4 cellular contexts compared by ENCODE assay signal in genomic region chr7:6864188-6864587, GRCh38. TPM values are rescaled to one million over a fixed set of nuclear protein-coding genes. Genes with fewer than 3 reads are reported as not detected.
DNase-seq lines count a peak whose midpoint lies in the region; ATAC-seq and TF ChIP-seq lines count a peak whose summit lies in the region.
"Not testable (repeated sequence)": the region's sequence is repeated elsewhere in the genome, so short reads cannot be mapped to it uniquely, and the experiment has no call there.

No MANE protein-coding gene starts in this region.

- dilution Hi-C loops in mammary epithelial cell (cut with HindIII; ENCODE audit: low sequenced_read_pairs), result not testable (repeated sequence)

- H2AFZ ChIP-seq in GM23338; trophoblast cell (ENCODE audit: insufficient read depth, low read length, poor library complexity): not testable (repeated sequence)
- H2AFZ ChIP-seq in mammary epithelial cell (ENCODE audit: low read depth, low read length), result peak overlapping the region; percentile 48

- H2AK5ac ChIP-seq in trophoblast cell (ENCODE audit: low read length), result not testable (repeated sequence)

- not testable (repeated sequence) for H3K9me3 ChIP-seq in WERI-Rb-1 (ENCODE audit: severe bottlenecking); mammary epithelial cell (replicated peaks; ENCODE audit: insufficient read depth, low read length); trophoblast cell (ENCODE audit: insufficient read depth, low read depth, low read length)

- not testable (repeated sequence) for H3K9ac ChIP-seq in mammary epithelial cell (ENCODE audit: insufficient read depth, low read length); trophoblast cell (ENCODE audit: low read length)

- H3K23ac ChIP-seq in trophoblast cell (ENCODE audit: low read length), result not testable (repeated sequence)

- H3K4me3 ChIP-seq in GM23338; WERI-Rb-1 (ENCODE audit: low read depth, low read length); mammary epithelial cell (replicated peaks in 1 of 3; ENCODE audit: insufficient read depth in 1 of 3, low read depth in 2 of 3, low read length in 3 of 3); trophoblast cell (ENCODE audit: low read depth, low read length): not testable (repeated sequence)

- not testable (repeated sequence) for H3K4me2 ChIP-seq in GM23338; mammary epithelial cell (ENCODE audit: insufficient read depth, low read depth, low read length); trophoblast cell (ENCODE audit: low read length)

- in situ Hi-C loops in mammary epithelial cell (cut with MboI; ENCODE audit: low sequenced_read_pairs in 2 of 2), result loop anchor here in 1 of 2 donors (25.0 kb wide), 1 partner anchor 277 kb away; the partner anchor contains the start of genes INTS15 and ZDHHC4

- not testable (repeated sequence) for H3K36me3 ChIP-seq in GM23338 (ENCODE audit: insufficient read depth); WERI-Rb-1; mammary epithelial cell (ENCODE audit: insufficient read depth, low read length); trophoblast cell (ENCODE audit: control insufficient read depth in 1 of 2, insufficient read depth in 2 of 2, low read length in 2 of 2)

- not testable (repeated sequence) for H3K18ac ChIP-seq in trophoblast cell (ENCODE audit: low read length)

- H2BK12ac ChIP-seq in trophoblast cell (ENCODE audit: low read length), result not testable (repeated sequence)

- H3K27me3 Mint-ChIP-seq in GM23338 (ENCODE audit: insufficient read depth, low read depth, poor library complexity), result not testable (repeated sequence)

- H4K20me1 ChIP-seq in GM23338 (replicated peaks; ENCODE audit: insufficient read depth); mammary epithelial cell (ENCODE audit: insufficient read depth, low read length): not testable (repeated sequence)

- H3K79me1 ChIP-seq in trophoblast cell (ENCODE audit: low read length), result not testable (repeated sequence)

- not testable (repeated sequence) for H4K91ac ChIP-seq in trophoblast cell (ENCODE audit: low read depth, low read length)

- H3K14ac ChIP-seq in trophoblast cell (ENCODE audit: low read length), result not testable (repeated sequence)

- not testable (repeated sequence) for ATAC-seq in GM23338

- not testable (repeated sequence) for H3K9me3 Mint-ChIP-seq in GM23338

- not testable (repeated sequence) for H3K4me3 Mint-ChIP-seq in GM23338

- not testable (repeated sequence) for BruUV-seq in mammary epithelial cell (replicated peaks; lab: Mats Ljungman, UMichigan)

- not testable (repeated sequence) for TF ChIP-seq CTCF in GM23338 (conservative IDR thresholded peaks at IDR 0.05; ENCODE audit: low read depth in 2 of 2); WERI-Rb-1 (IDR thresholded peaks at IDR 0.05; ENCODE audit: low read depth, low read length); mammary epithelial cell (conservative IDR thresholded peaks at IDR 0.05 in 1 of 2, IDR thresholded peaks at IDR 0.05 in 1 of 2; ENCODE audit: extremely low read depth in 1 of 2, insufficient read depth in 1 of 2, low read depth in 1 of 2, low read length in 2 of 2)

- H3K4me1 ChIP-seq in GM23338 (ENCODE audit: insufficient read depth); mammary epithelial cell (ENCODE audit: insufficient read depth, low read length); trophoblast cell (ENCODE audit: control insufficient read depth in 1 of 2, insufficient read depth in 2 of 2, low read length in 2 of 2): not testable (repeated sequence)

- H3K9me2 ChIP-seq in GM23338 (ENCODE audit: insufficient read depth), result not testable (repeated sequence)

- H2BK120ac ChIP-seq in trophoblast cell (ENCODE audit: insufficient read depth, low read length, poor library complexity), result not testable (repeated sequence)

- H4K8ac ChIP-seq in trophoblast cell (ENCODE audit: low read depth, low read length), result not testable (repeated sequence)

- CTCF ChIA-PET in mammary epithelial cell (lab: Charles Lee; ENCODE audit: low non-redundant PET), result not testable (repeated sequence)

- not testable (repeated sequence) for H3F3A ChIP-seq in GM23338 (replicated peaks; ENCODE audit: low read depth)

- H3K36me3 Mint-ChIP-seq in GM23338 (ENCODE audit: low read depth), result not testable (repeated sequence)

- not testable (repeated sequence) for H4K12ac ChIP-seq in trophoblast cell (ENCODE audit: low read depth, low read length)

- H3K4ac ChIP-seq in trophoblast cell (ENCODE audit: low read depth, low read length), result not testable (repeated sequence)

- not testable (repeated sequence) for H3K4me1 Mint-ChIP-seq in GM23338

- H2BK5ac ChIP-seq in trophoblast cell (ENCODE audit: low read depth, low read length, poor library complexity), result not testable (repeated sequence)

- H3K27ac ChIP-seq in GM23338 (ENCODE audit: low read depth); WERI-Rb-1; mammary epithelial cell (ENCODE audit: insufficient read depth, low read depth, low read length); trophoblast cell (ENCODE audit: low read depth, low read length): not testable (repeated sequence)

- not testable (repeated sequence) for DNase-seq in GM23338 (ENCODE audit: low spot score); mammary epithelial cell
- DNase-seq in WERI-Rb-1 (peak; percentile 33), trophoblast cell (peak; percentile 55 to 71)

- intact Hi-C loops in mammary epithelial cell (cut with micrococcal nuclease), result not testable (repeated sequence)

- 0 out of 2 replicates have a peak overlapping the region, but pooled peaks have one; percentile 56 for H3K27ac Mint-ChIP-seq in GM23338

- H3K79me2 ChIP-seq in GM23338 (replicated peaks; ENCODE audit: insufficient read depth); mammary epithelial cell (ENCODE audit: insufficient read depth, low read length); trophoblast cell (ENCODE audit: control insufficient read depth, insufficient read depth, low read length, poor library complexity): not testable (repeated sequence)

- 65% methylated on average over 12 of the region's 12 CpGs for WGBS in mammary epithelial cell (ENCODE audit: low coverage, missing lambda C conversion rate)
- no CpG with 5 or more reads among the region's 12 CpGs for WGBS in trophoblast cell (ENCODE audit: extremely low coverage, insufficient coverage, insufficient read length)

- not testable (repeated sequence) for H3K27me3 ChIP-seq in GM23338 (ENCODE audit: insufficient read depth); WERI-Rb-1 (ENCODE audit: insufficient read depth, low read depth, severe bottlenecking); mammary epithelial cell (ENCODE audit: insufficient read depth, low read length); trophoblast cell (ENCODE audit: insufficient read depth, low read length)

RNA-seq across cellular contexts. Expression of gene CCZ1B, which starts 38.1 kb away (rescaled TPM):
- 43.0 and 60.1 TPM in 2 replicates for total RNA-seq in GM23338 (2014; rRNA removed; shearing (Covaris generic))
- polyA plus RNA-seq in GM23338 (2016; fragmentation: Nextera tagmentation; extraction: Ambion mirVana) (62.0 and 73.6 TPM in 2 replicates), mammary epithelial cell (9.5 TPM)
- 10 to 100 TPM; 37.3 to 42.5 TPM for total RNA-seq in mammary epithelial cell
- polyA minus RNA-seq in mammary epithelial cell, result 4.8 TPM
- 11.3 and 11.9 TPM in 2 replicates for polyA plus RNA-seq in trophoblast cell (2013)
